In genomic region chr3:112773864-112774263, GRCh38 we compare ENCODE assay signal across 11 cellular contexts.
DNase-seq lines count a peak whose midpoint lies in the region; ATAC-seq and TF ChIP-seq lines count a peak whose summit lies in the region.
"Had no signal": no experiment of that assay in that cellular context is flagged by ENCODE, and none has a peak within 500 bp of the region (broad histone marks: within the 10 kb centered on the region; RNA-seq: fewer than 3 reads in every experiment).

No MANE protein-coding gene starts in this region.

- TF ChIP-seq POLR2A in GM18505 (IDR thresholded peaks at IDR 0.05; ENCODE audit: borderline replicate concordance, extremely low read depth, insufficient read depth, insufficient read length) = no peak

- peaks cover 54% of the 10 kb centered on the region for H3K4me1 ChIP-seq in ACC112 (ENCODE audit: control insufficient read depth, insufficient read depth, low read length, unreplicated experiment)

- H2AFZ ChIP-seq in ACC112 (ENCODE audit: low read length, unreplicated experiment) = no peak overlapping the region
- H2AFZ ChIP-seq: GM23338 had no signal

- DNase-seq in NCI-H748 (lab: John Stamatoyannopoulos, UW; ENCODE audit: unreplicated experiment) = peak; percentile 82
- peak; percentile 55 for DNase-seq in central memory CD4-positive, alpha-beta T cell
- no peak for DNase-seq in Ammon's horn (ENCODE audit: low spot score)
- no peak for DNase-seq in NCI-H1092 (lab: John Stamatoyannopoulos, UW)
- no peak for DNase-seq in iPS-NIHi11 (ENCODE audit: low spot score)
- DNase-seq: DMS79 treated with DMSO at 0.1 percent for 48 hours, kidney glomerular epithelial cell had no signal

- H3K27ac ChIP-seq in ACC112 (ENCODE audit: low read depth, low read length) = peak overlapping the region; percentile 88

- H3K4me3 ChIP-seq in ACC112 (ENCODE audit: low read depth, low read length) = no peak overlapping the region
- H3K4me3 ChIP-seq: GM23338 had no signal

- H3K36me3 ChIP-seq in ACC112 (ENCODE audit: insufficient read depth, low read length) = no peaks in the 10 kb centered on the region

- no peaks in the 10 kb centered on the region for H3K27me3 ChIP-seq in ACC112 (ENCODE audit: insufficient read depth, low read length)

- no peaks in the 10 kb centered on the region for H3K79me2 ChIP-seq in ACC112 (ENCODE audit: control insufficient read depth, insufficient read depth, low read length, unreplicated experiment)

- ATAC-seq in GM19351 (IDR thresholded peaks at IDR 0.05; ENCODE audit: unreplicated experiment) = peak; percentile 67
- no peak for ATAC-seq in GM18505 (IDR thresholded peaks at IDR 0.05; ENCODE audit: unreplicated experiment)
- ATAC-seq: GM23338 had no signal

Comparison
In these comparisons a context has a peak if more than half of its experiments do, and no peak if none do; other contexts are left out.
1. DNase-seq: peak in NCI-H748 (single experiment) and central memory CD4-positive, alpha-beta T cell (single experiment); none in Ammon's horn (single experiment), NCI-H1092 (single experiment) and iPS-NIHi11 (single experiment).